ENCODE assay signal across 11 cellular contexts in genomic region chr14:102020058-102020971, GRCh38. TPM values are rescaled to one million over a fixed set of nuclear protein-coding genes. Genes with fewer than 3 reads are reported as not detected.
DNase-seq lines count a peak whose midpoint lies in the region; ATAC-seq and TF ChIP-seq lines count a peak whose summit lies in the region.
"Had no signal": no experiment of that assay in that cellular context is flagged by ENCODE, and none has a peak within 500 bp of the region (broad histone marks: within the 10 kb centered on the region; RNA-seq: fewer than 3 reads in every experiment).

No MANE protein-coding gene starts in this region.

- no peak for TF ChIP-seq CTCF in mammary epithelial cell (conservative IDR thresholded peaks at IDR 0.05 in 1 of 2, IDR thresholded peaks at IDR 0.05 in 1 of 2; ENCODE audit: extremely low read depth in 1 of 2, insufficient read depth in 1 of 2, low read depth in 1 of 2, low read length in 2 of 2)
- no peak for TF ChIP-seq CTCF in lower lobe of right lung (IDR thresholded peaks at IDR 0.05)

- H3K4me3 ChIP-seq in mammary epithelial cell (replicated peaks in 1 of 3; ENCODE audit: insufficient read depth in 1 of 3, low read depth in 2 of 3, low read length in 3 of 3) (no peak overlapping the region), lower lobe of right lung (no peak overlapping the region)
- H3K4me3 ChIP-seq: mucosa of descending colon, suprapubic skin had no signal

- peak overlapping the region; percentile 94 for H3K27ac Mint-ChIP-seq in T-helper 2 cell treated with Interferon-gamma antibody and Interleukin-4, amounts not matched to agents 5 μg/mL and 100 μg/mL, for 36 hours

- H3K27me3 Mint-ChIP-seq in T-helper 2 cell treated with Interferon-gamma antibody and Interleukin-4, amounts not matched to agents 5 μg/mL and 100 μg/mL, for 36 hours (ENCODE audit: low read depth): no peaks in the 10 kb centered on the region

- no peak overlapping the region for H3K9ac ChIP-seq in mammary epithelial cell (ENCODE audit: insufficient read depth, low read length)

- H3K4me1 ChIP-seq in mammary epithelial cell (ENCODE audit: insufficient read depth, low read length) (peaks cover 11% of the 10 kb centered on the region), lower lobe of right lung (no peaks in the 10 kb centered on the region)
- H3K4me1 ChIP-seq: suprapubic skin had no signal

- peaks cover 5% of the 10 kb centered on the region for H3K79me2 ChIP-seq in mammary epithelial cell (ENCODE audit: insufficient read depth, low read length)

- H3K36me3 ChIP-seq in mammary epithelial cell (ENCODE audit: insufficient read depth, low read length) (peaks cover 58% of the 10 kb centered on the region), lower lobe of right lung (peaks cover 100% of the 10 kb centered on the region)

- ATAC-seq in lower lobe of right lung: no peak
- ATAC-seq in HG02678 (IDR thresholded peaks at IDR 0.05; ENCODE audit: unreplicated experiment): no peak
- ATAC-seq: mucosa of descending colon had no signal

- H4K20me1 ChIP-seq in mammary epithelial cell (ENCODE audit: insufficient read depth, low read length): no peaks in the 10 kb centered on the region

- H3K4me1 Mint-ChIP-seq in T-helper 2 cell treated with Interferon-gamma antibody and Interleukin-4, amounts not matched to agents 5 μg/mL and 100 μg/mL, for 36 hours (ENCODE audit: low read depth): peaks cover 21% of the 10 kb centered on the region

- H3K36me3 Mint-ChIP-seq in T-helper 2 cell treated with Interferon-gamma antibody and Interleukin-4, amounts not matched to agents 5 μg/mL and 100 μg/mL, for 36 hours (ENCODE audit: low read depth): peaks cover 68% of the 10 kb centered on the region

- WGBS in mammary epithelial cell (ENCODE audit: low coverage, missing lambda C conversion rate): 69% methylated on average over 13 of the region's 13 CpGs

- intact Hi-C loops in mammary epithelial cell (cut with micrococcal nuclease) (no loop called here), lower lobe of right lung (cut with DNase I) (no loop called here)

- BruUV-seq in mammary epithelial cell (replicated peaks; lab: Mats Ljungman, UMichigan): no TSS peak

- H3K27me3 ChIP-seq in mammary epithelial cell (ENCODE audit: insufficient read depth, low read length) (no peaks in the 10 kb centered on the region), lower lobe of right lung (ENCODE audit: low read depth) (no peaks in the 10 kb centered on the region)
- H3K27me3 ChIP-seq: suprapubic skin had no signal

- H3K9me3 ChIP-seq in mammary epithelial cell (replicated peaks; ENCODE audit: insufficient read depth, low read length): no peaks in the 10 kb centered on the region
- H3K9me3 ChIP-seq in lower lobe of right lung: no peaks in the 10 kb centered on the region
- H3K9me3 ChIP-seq: mucosa of descending colon, suprapubic skin had no signal

- H3K27ac ChIP-seq in mammary epithelial cell (ENCODE audit: insufficient read depth, low read depth, low read length) (no peak overlapping the region), lower lobe of right lung (no peak overlapping the region)
- H3K27ac ChIP-seq: suprapubic skin had no signal

- dilution Hi-C loops in mammary epithelial cell (cut with HindIII; ENCODE audit: low sequenced_read_pairs): no loop called here

- in situ Hi-C loops in mammary epithelial cell (cut with MboI; ENCODE audit: low sequenced_read_pairs in 2 of 2): no loop called here

- CTCF ChIA-PET in mammary epithelial cell (lab: Charles Lee; ENCODE audit: low non-redundant PET): no interaction called here

- no peak overlapping the region for H3K4me2 ChIP-seq in mammary epithelial cell (ENCODE audit: insufficient read depth, low read depth, low read length)

- H3K4me3 Mint-ChIP-seq in T-helper 2 cell treated with Interferon-gamma antibody and Interleukin-4, amounts not matched to agents 5 μg/mL and 100 μg/mL, for 36 hours: peak overlapping the region; percentile 66

- no peaks in the 10 kb centered on the region for H3K9me3 Mint-ChIP-seq in T-helper 2 cell treated with Interferon-gamma antibody and Interleukin-4, amounts not matched to agents 5 μg/mL and 100 μg/mL, for 36 hours

- DNase-seq in EH (ENCODE audit: low read depth) (peak; percentile 81), mammary epithelial cell (peak; percentile 89), NCI-H1417 treated with DMSO at 0.1 percent for 48 hours (lab: John Stamatoyannopoulos, UW) (no peak), ureter (ENCODE audit: low spot score) (no peak), lower lobe of right lung (no peak)
- DNase-seq in T-helper 2 cell treated with Interferon-gamma antibody and Interleukin-4, amounts not matched to agents 5 μg/mL and 100 μg/mL, for 36 hours (ENCODE audit: low spot score): peak; percentile 65
- DNase-seq in stimulated activated CD4-positive, alpha-beta T cell treated with anti-CD3 and anti-CD28 coated beads, Interleukin-1b, Interleukin-23, amount 100 ng/mL, for 48 hours: peak; percentile 80
- DNase-seq: cerebellar nuclear complex had no signal

- no peak overlapping the region for H2AFZ ChIP-seq in mammary epithelial cell (ENCODE audit: low read depth, low read length)

RNA-seq across cellular contexts. Expression of gene DYNC1H1, which starts 55.9 kb away (rescaled TPM):
- 100 to 1,000 TPM; 557 to 626 TPM for total RNA-seq in mammary epithelial cell
- 144 TPM for polyA plus RNA-seq in mammary epithelial cell
- polyA minus RNA-seq in mammary epithelial cell: 733 TPM
- total RNA-seq in ureter: 467 TPM
- total RNA-seq in lower lobe of right lung: 437 TPM

Comparison
In these comparisons a context has a peak if more than half of its experiments do, and no peak if none do; other contexts are left out.
1. DNase-seq: peak in EH (single experiment), T-helper 2 cell treated with Interferon-gamma antibody and Interleukin-4, amounts not matched to agents 5 μg/mL and 100 μg/mL, for 36 hours (single experiment), mammary epithelial cell (single experiment) and stimulated activated CD4-positive, alpha-beta T cell treated with anti-CD3 and anti-CD28 coated beads, Interleukin-1b, Interleukin-23, amount 100 ng/mL, for 48 hours (single experiment); none in NCI-H1417 treated with DMSO at 0.1 percent for 48 hours (single experiment), ureter (single experiment) and lower lobe of right lung (single experiment).